8 cellular contexts compared by ENCODE assay signal in genomic region chr15:84653584-84653909, GRCh38. TPM values are rescaled to one million over a fixed set of nuclear protein-coding genes. Genes with fewer than 3 reads are reported as not detected.
A peak's percentile ranks its signal among the peaks of the same experiment; 100 is the strongest.
DNase-seq lines count a peak whose midpoint lies in the region; ATAC-seq, FAIRE-seq and TF ChIP-seq lines count a peak whose summit lies in the region.

No MANE protein-coding gene starts in this region.

- H2AFZ ChIP-seq in keratinocyte (ENCODE audit: control insufficient read depth, low read length): peak overlapping the region; percentile 80

- H3K27ac ChIP-seq in keratinocyte (ENCODE audit: control insufficient read depth, insufficient read depth, low read length): peak overlapping the region; percentile 89
- H3K27ac ChIP-seq in suprapubic skin: peak overlapping the region; percentile 87

- H4K20me1 ChIP-seq in keratinocyte (ENCODE audit: control insufficient read depth, extremely low read depth, insufficient read depth, low read length): no peaks in the 10 kb centered on the region

- H3K4me1 ChIP-seq in keratinocyte (ENCODE audit: control insufficient read depth, extremely low read depth, insufficient read depth, low read length) (peaks cover 25% of the 10 kb centered on the region), suprapubic skin (peaks cover 55% of the 10 kb centered on the region)

- peak overlapping the region; percentile 98 for H3K4me3 Mint-ChIP-seq in T-helper 1 cell treated with Interleukin-12 subunit alpha and Interleukin-12 subunit beta and Interleukin-4 antibody, amounts not matched to agents 30 μg/mL and 1 μg/mL, for 36 hours
- H3K4me3 Mint-ChIP-seq in activated T-helper 2 cell treated with anti-CD3 and anti-CD28 coated beads, Interferon-gamma antibody, Interleukin-2, Interleukin-4, amounts not matched to agents 10 μg/mL and 5 μg/mL and 100 μg/mL, durations not matched to agents 14 hours and 24 hours and 36 hours (ENCODE audit: low read depth): peak overlapping the region; percentile 96

- H3K27me3 ChIP-seq in keratinocyte (ENCODE audit: control insufficient read depth, extremely low read depth, insufficient read depth, low read length) (no peaks in the 10 kb centered on the region), suprapubic skin (no peaks in the 10 kb centered on the region)

- H3K27me3 Mint-ChIP-seq in T-helper 1 cell treated with Interleukin-12 subunit alpha and Interleukin-12 subunit beta and Interleukin-4 antibody, amounts not matched to agents 30 μg/mL and 1 μg/mL, for 36 hours (ENCODE audit: low read depth): no peaks in the 10 kb centered on the region
- H3K27me3 Mint-ChIP-seq in activated T-helper 2 cell treated with anti-CD3 and anti-CD28 coated beads, Interferon-gamma antibody, Interleukin-2, Interleukin-4, amounts not matched to agents 10 μg/mL and 5 μg/mL and 100 μg/mL, durations not matched to agents 14 hours and 24 hours and 36 hours (ENCODE audit: low read depth): no peaks in the 10 kb centered on the region

- no peaks in the 10 kb centered on the region for H3K9me1 ChIP-seq in keratinocyte (ENCODE audit: control insufficient read depth, extremely low read depth, insufficient read depth, low read length)

- dilution Hi-C loops in keratinocyte (cut with MboI; ENCODE audit: extremely low pct_ligation_motif_present, low sequenced_read_pairs): no loop called here

- H3K4me3 ChIP-seq in keratinocyte (ENCODE audit: control insufficient read depth in 2 of 3, extremely low read depth in 1 of 3, insufficient read depth in 2 of 3, low read depth in 1 of 3, low read length in 3 of 3) (peak overlapping the region; percentile 85 to 98 (median 95)), suprapubic skin (peak overlapping the region; percentile 75)

- peak overlapping the region; percentile 67 for H3K4me2 ChIP-seq in keratinocyte (ENCODE audit: control insufficient read depth, extremely low read depth, insufficient read depth, low read depth, low read length)

- peak overlapping the region; percentile 92 for H3K27ac Mint-ChIP-seq in T-helper 1 cell treated with Interleukin-12 subunit alpha and Interleukin-12 subunit beta and Interleukin-4 antibody, amounts not matched to agents 30 μg/mL and 1 μg/mL, for 36 hours
- peak overlapping the region; percentile 87 for H3K27ac Mint-ChIP-seq in activated T-helper 2 cell treated with anti-CD3 and anti-CD28 coated beads, Interferon-gamma antibody, Interleukin-2, Interleukin-4, amounts not matched to agents 10 μg/mL and 5 μg/mL and 100 μg/mL, durations not matched to agents 14 hours and 24 hours and 36 hours

- no peak for TF ChIP-seq POLR2A in suprapubic skin (IDR thresholded peaks at IDR 0.05)

- peaks cover 23% of the 10 kb centered on the region for H3K79me2 ChIP-seq in keratinocyte (ENCODE audit: control insufficient read depth, insufficient read depth, low read length)

- peak overlapping the region; percentile 94 for H3K9ac ChIP-seq in keratinocyte (ENCODE audit: control insufficient read depth, extremely low read depth, insufficient read depth, low read length)

- H3K9me3 ChIP-seq in keratinocyte (ENCODE audit: control insufficient read depth, low read depth, low read length) (no peaks in the 10 kb centered on the region), suprapubic skin (no peaks in the 10 kb centered on the region)

- no peaks in the 10 kb centered on the region for H3K9me3 Mint-ChIP-seq in T-helper 1 cell treated with Interleukin-12 subunit alpha and Interleukin-12 subunit beta and Interleukin-4 antibody, amounts not matched to agents 30 μg/mL and 1 μg/mL, for 36 hours
- no peaks in the 10 kb centered on the region for H3K9me3 Mint-ChIP-seq in activated T-helper 2 cell treated with anti-CD3 and anti-CD28 coated beads, Interferon-gamma antibody, Interleukin-2, Interleukin-4, amounts not matched to agents 10 μg/mL and 5 μg/mL and 100 μg/mL, durations not matched to agents 14 hours and 24 hours and 36 hours

- H3K36me3 ChIP-seq in keratinocyte (ENCODE audit: control insufficient read depth in 2 of 2, extremely low read depth in 1 of 2, insufficient read depth in 2 of 2, low read length in 2 of 2) (peaks cover 13 to 16% of the 10 kb centered on the region in 2 experiments), suprapubic skin (peaks cover 31% of the 10 kb centered on the region)

- peaks cover 18% of the 10 kb centered on the region for H3K36me3 Mint-ChIP-seq in T-helper 1 cell treated with Interleukin-12 subunit alpha and Interleukin-12 subunit beta and Interleukin-4 antibody, amounts not matched to agents 30 μg/mL and 1 μg/mL, for 36 hours (ENCODE audit: low read depth)
- H3K36me3 Mint-ChIP-seq in activated T-helper 2 cell treated with anti-CD3 and anti-CD28 coated beads, Interferon-gamma antibody, Interleukin-2, Interleukin-4, amounts not matched to agents 10 μg/mL and 5 μg/mL and 100 μg/mL, durations not matched to agents 14 hours and 24 hours and 36 hours (ENCODE audit: low read depth): peaks cover 22% of the 10 kb centered on the region

- intact Hi-C loops in activated T-helper 2 cell treated with anti-CD3 and anti-CD28 coated beads, Interferon-gamma antibody, Interleukin-2, Interleukin-4, amounts not matched to agents 10 μg/mL and 5 μg/mL and 100 μg/mL, durations not matched to agents 14 hours and 24 hours and 36 hours (cut with micrococcal nuclease): no loop called here

- peaks cover 23% of the 10 kb centered on the region for H3K4me1 Mint-ChIP-seq in T-helper 1 cell treated with Interleukin-12 subunit alpha and Interleukin-12 subunit beta and Interleukin-4 antibody, amounts not matched to agents 30 μg/mL and 1 μg/mL, for 36 hours (ENCODE audit: low read depth)
- H3K4me1 Mint-ChIP-seq in activated T-helper 2 cell treated with anti-CD3 and anti-CD28 coated beads, Interferon-gamma antibody, Interleukin-2, Interleukin-4, amounts not matched to agents 10 μg/mL and 5 μg/mL and 100 μg/mL, durations not matched to agents 14 hours and 24 hours and 36 hours (ENCODE audit: low read depth): peaks cover 28% of the 10 kb centered on the region

- no peak for TF ChIP-seq CTCF in keratinocyte (optimal IDR thresholded peaks at IDR 0.05 in 1 of 3, IDR thresholded peaks at IDR 0.05 in 1 of 3, conservative IDR thresholded peaks at IDR 0.05 in 1 of 3; ENCODE audit: extremely low read depth in 1 of 3, insufficient read depth in 2 of 3, low read length in 3 of 3)
- no peak for TF ChIP-seq CTCF in suprapubic skin (IDR thresholded peaks at IDR 0.05)

- WGBS in suprapubic skin: 20% methylated on average over 7 of the region's 7 CpGs

- no peak for FAIRE-seq in keratinocyte (lab: Jason Lieb, UNC)

- no peak for ATAC-seq in HG02678 (IDR thresholded peaks at IDR 0.05; ENCODE audit: unreplicated experiment)

- DNase-seq in T-helper 1 cell (no peak), keratinocyte (ENCODE audit: low read depth, low spot score) (no peak), suprapubic skin (ENCODE audit: low spot score in 2 of 2) (no peak), NCI-H1092 treated with DMSO at 0.1 percent for 48 hours (lab: John Stamatoyannopoulos, UW) (no peak), C1 segment of cervical spinal cord (lab: John Stamatoyannopoulos, UW) (no peak)
- DNase-seq in activated T-helper 2 cell treated with anti-CD3 and anti-CD28 coated beads, Interferon-gamma antibody, Interleukin-2, Interleukin-4, amounts not matched to agents 10 μg/mL and 5 μg/mL and 100 μg/mL, durations not matched to agents 14 hours and 24 hours and 36 hours (ENCODE audit: low spot score): no peak

- TF ChIP-seq EP300 in suprapubic skin (IDR thresholded peaks at IDR 0.05): no peak

RNA-seq across cellular contexts. Expression of gene WDR73, which starts 0.5 kb away (rescaled TPM):
- 20.5 and 21.3 TPM in 2 replicates for total RNA-seq in activated T-helper 2 cell treated with anti-CD3 and anti-CD28 coated beads, Interferon-gamma antibody, Interleukin-2, Interleukin-4, amounts not matched to agents 10 μg/mL and 5 μg/mL and 100 μg/mL, durations not matched to agents 14 hours and 24 hours and 36 hours
- 23.5 to 24.2 TPM (median 23.6 TPM) in 3 replicates for polyA plus RNA-seq in keratinocyte
- polyA plus RNA-seq in keratinocyte (2011; ENCODE audit: low read depth): 3.8 TPM
- 11.9 and 13.0 TPM in 2 replicates for polyA plus RNA-seq in keratinocyte (2011; cell fraction: cytosol; rRNA removed)
- 39.9 and 48.7 TPM in 2 replicates for polyA plus RNA-seq in keratinocyte (2011; cell fraction: nucleus; rRNA removed)
- polyA plus RNA-seq in keratinocyte (2012; ENCODE audit: low replicate concordance): 15.2 and 19.3 TPM in 2 replicates
- 22.7 to 34.6 TPM (median 24.5 TPM) in 3 replicates for polyA minus RNA-seq in keratinocyte
- 11.1 TPM for polyA minus RNA-seq in keratinocyte (2011; cell fraction: cytosol; rRNA and poly(A)+ RNA removed)
- polyA minus RNA-seq in keratinocyte (2011; cell fraction: nucleus; rRNA and poly(A)+ RNA removed): 8.7 and 12.2 TPM in 2 replicates
- total RNA-seq in suprapubic skin: 10 to 100 TPM; 16.0 to 39.9 (median 27.2) TPM

RNA-seq across cellular contexts. Expression of gene NMB, which starts 4.5 kb away (rescaled TPM):
- total RNA-seq in activated T-helper 2 cell treated with anti-CD3 and anti-CD28 coated beads, Interferon-gamma antibody, Interleukin-2, Interleukin-4, amounts not matched to agents 10 μg/mL and 5 μg/mL and 100 μg/mL, durations not matched to agents 14 hours and 24 hours and 36 hours: 2.5 and 3.0 TPM in 2 replicates
- 2.8 to 4.1 TPM (median 3.9 TPM) in 3 replicates for polyA plus RNA-seq in keratinocyte
- polyA plus RNA-seq in keratinocyte (2011; ENCODE audit: low read depth): 0.36 TPM
- polyA plus RNA-seq in keratinocyte (2011; cell fraction: cytosol; rRNA removed): 2.8 and 3.8 TPM in 2 replicates
- polyA plus RNA-seq in keratinocyte (2011; cell fraction: nucleus; rRNA removed): 1.2 and 1.3 TPM in 2 replicates
- 1.9 and 6.2 TPM in 2 replicates for polyA plus RNA-seq in keratinocyte (2012; ENCODE audit: low replicate concordance)
- polyA minus RNA-seq in keratinocyte: 0.29 to 1.4 TPM (median 0.66 TPM) in 3 replicates
- 2.7 TPM for polyA minus RNA-seq in keratinocyte (2011; cell fraction: cytosol; rRNA and poly(A)+ RNA removed)
- 0.95 and 1.1 TPM in 2 replicates for polyA minus RNA-seq in keratinocyte (2011; cell fraction: nucleus; rRNA and poly(A)+ RNA removed)
- total RNA-seq in suprapubic skin: 1 to 10 TPM; 2.2 to 6.7 (median 3.5) TPM

RNA-seq across cellular contexts. Expression of gene ZSCAN2, which starts 52.7 kb away (rescaled TPM):
- total RNA-seq in activated T-helper 2 cell treated with anti-CD3 and anti-CD28 coated beads, Interferon-gamma antibody, Interleukin-2, Interleukin-4, amounts not matched to agents 10 μg/mL and 5 μg/mL and 100 μg/mL, durations not matched to agents 14 hours and 24 hours and 36 hours: 10.1 and 10.6 TPM in 2 replicates
- polyA plus RNA-seq in keratinocyte: 3.7 to 4.6 TPM (median 3.7 TPM) in 3 replicates
- 1.6 TPM for polyA plus RNA-seq in keratinocyte (2011; ENCODE audit: low read depth)
- 2.6 and 3.0 TPM in 2 replicates for polyA plus RNA-seq in keratinocyte (2011; cell fraction: cytosol; rRNA removed)
- 3.8 and 4.8 TPM in 2 replicates for polyA plus RNA-seq in keratinocyte (2011; cell fraction: nucleus; rRNA removed)
- polyA plus RNA-seq in keratinocyte (2012; ENCODE audit: low replicate concordance): 1.1 and 3.4 TPM in 2 replicates
- polyA minus RNA-seq in keratinocyte: 1.0 to 3.4 TPM (median 2.7 TPM) in 3 replicates
- 1.7 TPM for polyA minus RNA-seq in keratinocyte (2011; cell fraction: cytosol; rRNA and poly(A)+ RNA removed)
- polyA minus RNA-seq in keratinocyte (2011; cell fraction: nucleus; rRNA and poly(A)+ RNA removed): 3.3 and 3.4 TPM in 2 replicates
- 1 to 10 TPM; 2.5 to 8.6 (median 5.3) TPM for total RNA-seq in suprapubic skin
